In genomic region chr1:200738733-200739498, GRCh38 we compare ENCODE assay signal across 1 cellular context.
TF ChIP-seq lines count a peak whose summit lies in the region.

TSS of gene CAMSAP2 (plus strand) at chr1:200738893. CDS start at chr1:200739828, 935 bp downstream.

TF ChIP-seq in K562, 482 proteins besides CTCF, POLR2A, EP300 and RAD21 (continued from another document and continues in another):
- TF ChIP-seq, protein P1, sequence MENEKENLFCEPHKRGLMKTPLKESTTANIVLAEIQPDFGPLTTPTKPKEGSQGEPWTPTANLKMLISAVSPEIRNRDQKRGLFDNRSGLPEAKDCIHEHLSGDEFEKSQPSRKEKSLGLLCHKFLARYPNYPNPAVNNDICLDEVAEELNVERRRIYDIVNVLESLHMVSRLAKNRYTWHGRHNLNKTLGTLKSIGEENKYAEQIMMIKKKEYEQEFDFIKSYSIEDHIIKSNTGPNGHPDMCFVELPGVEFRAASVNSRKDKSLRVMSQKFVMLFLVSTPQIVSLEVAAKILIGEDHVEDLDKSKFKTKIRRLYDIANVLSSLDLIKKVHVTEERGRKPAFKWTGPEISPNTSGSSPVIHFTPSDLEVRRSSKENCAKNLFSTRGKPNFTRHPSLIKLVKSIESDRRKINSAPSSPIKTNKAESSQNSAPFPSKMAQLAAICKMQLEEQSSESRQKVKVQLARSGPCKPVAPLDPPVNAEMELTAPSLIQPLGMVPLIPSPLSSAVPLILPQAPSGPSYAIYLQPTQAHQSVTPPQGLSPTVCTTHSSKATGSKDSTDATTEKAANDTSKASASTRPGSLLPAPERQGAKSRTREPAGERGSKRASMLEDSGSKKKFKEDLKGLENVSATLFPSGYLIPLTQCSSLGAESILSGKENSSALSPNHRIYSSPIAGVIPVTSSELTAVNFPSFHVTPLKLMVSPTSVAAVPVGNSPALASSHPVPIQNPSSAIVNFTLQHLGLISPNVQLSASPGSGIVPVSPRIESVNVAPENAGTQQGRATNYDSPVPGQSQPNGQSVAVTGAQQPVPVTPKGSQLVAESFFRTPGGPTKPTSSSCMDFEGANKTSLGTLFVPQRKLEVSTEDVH (IDR thresholded peaks at IDR 0.05; ENCODE audit: low read depth, partially characterized antibody), result peak; percentile 20
- TF ChIP-seq, protein P2, sequence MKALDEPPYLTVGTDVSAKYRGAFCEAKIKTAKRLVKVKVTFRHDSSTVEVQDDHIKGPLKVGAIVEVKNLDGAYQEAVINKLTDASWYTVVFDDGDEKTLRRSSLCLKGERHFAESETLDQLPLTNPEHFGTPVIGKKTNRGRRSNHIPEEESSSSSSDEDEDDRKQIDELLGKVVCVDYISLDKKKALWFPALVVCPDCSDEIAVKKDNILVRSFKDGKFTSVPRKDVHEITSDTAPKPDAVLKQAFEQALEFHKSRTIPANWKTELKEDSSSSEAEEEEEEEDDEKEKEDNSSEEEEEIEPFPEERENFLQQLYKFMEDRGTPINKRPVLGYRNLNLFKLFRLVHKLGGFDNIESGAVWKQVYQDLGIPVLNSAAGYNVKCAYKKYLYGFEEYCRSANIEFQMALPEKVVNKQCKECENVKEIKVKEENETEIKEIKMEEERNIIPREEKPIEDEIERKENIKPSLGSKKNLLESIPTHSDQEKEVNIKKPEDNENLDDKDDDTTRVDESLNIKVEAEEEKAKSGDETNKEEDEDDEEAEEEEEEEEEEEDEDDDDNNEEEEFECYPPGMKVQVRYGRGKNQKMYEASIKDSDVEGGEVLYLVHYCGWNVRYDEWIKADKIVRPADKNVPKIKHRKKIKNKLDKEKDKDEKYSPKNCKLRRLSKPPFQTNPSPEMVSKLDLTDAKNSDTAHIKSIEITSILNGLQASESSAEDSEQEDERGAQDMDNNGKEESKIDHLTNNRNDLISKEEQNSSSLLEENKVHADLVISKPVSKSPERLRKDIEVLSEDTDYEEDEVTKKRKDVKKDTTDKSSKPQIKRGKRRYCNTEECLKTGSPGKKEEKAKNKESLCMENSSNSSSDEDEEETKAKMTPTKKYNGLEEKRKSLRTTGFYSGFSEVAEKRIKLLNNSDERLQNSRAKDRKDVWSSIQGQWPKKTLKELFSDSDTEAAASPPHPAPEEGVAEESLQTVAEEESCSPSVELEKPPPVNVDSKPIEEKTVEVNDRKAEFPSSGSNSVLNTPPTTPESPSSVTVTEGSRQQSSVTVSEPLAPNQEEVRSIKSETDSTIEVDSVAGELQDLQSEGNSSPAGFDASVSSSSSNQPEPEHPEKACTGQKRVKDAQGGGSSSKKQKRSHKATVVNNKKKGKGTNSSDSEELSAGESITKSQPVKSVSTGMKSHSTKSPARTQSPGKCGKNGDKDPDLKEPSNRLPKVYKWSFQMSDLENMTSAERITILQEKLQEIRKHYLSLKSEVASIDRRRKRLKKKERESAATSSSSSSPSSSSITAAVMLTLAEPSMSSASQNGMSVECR (CRISPR knock-in tag; IDR thresholded peaks at IDR 0.05), result peak; percentile 66; the same call in 1 of the 2 replicates
- peak; percentile 53; the same call in 1 of the 2 replicates for TF ChIP-seq E2F3 (CRISPR knock-in tag; IDR thresholded peaks at IDR 0.05)
- no peak for TF ChIP-seq ETS2 (tag; IDR thresholded peaks at IDR 0.05; ENCODE audit: borderline replicate concordance, poor library complexity, severe bottlenecking)
- TF ChIP-seq PHF20 (IDR thresholded peaks at IDR 0.05; ENCODE audit: partially characterized antibody), result peak; percentile 43
- no peak for TF ChIP-seq HCFC1 (IDR thresholded peaks at IDR 0.05; ENCODE audit: low read depth, low read length)
- no peak for TF ChIP-seq XRCC5 (IDR thresholded peaks at IDR 0.05; ENCODE audit: low read depth, low read length)
- TF ChIP-seq PHTF2 (CRISPR knock-in tag; IDR thresholded peaks at IDR 0.05), result no peak
- peak; percentile 99 for TF ChIP-seq PHF21A (IDR thresholded peaks at IDR 0.05; ENCODE audit: borderline replicate concordance, low read depth)
- no peak for TF ChIP-seq ZKSCAN3 (CRISPR knock-in tag; IDR thresholded peaks at IDR 0.05)
- no peak for TF ChIP-seq ZNF75A (CRISPR knock-in tag; IDR thresholded peaks at IDR 0.05)
- no peak for TF ChIP-seq KAT8 (IDR thresholded peaks at IDR 0.05; ENCODE audit: low read depth)
- TF ChIP-seq SRSF9 (IDR thresholded peaks at IDR 0.05; ENCODE audit: borderline replicate concordance, low read depth, low read length), result no peak
- peak; percentile 93 for TF ChIP-seq HMG20B (CRISPR knock-in tag; IDR thresholded peaks at IDR 0.05)
- TF ChIP-seq ZNF76 (CRISPR knock-in tag; IDR thresholded peaks at IDR 0.05; ENCODE audit: borderline replicate concordance), result peak; percentile 75; the same call in 1 of the 2 replicates
- TF ChIP-seq TAF15 (IDR thresholded peaks at IDR 0.05; ENCODE audit: low read depth, low read length), result no peak
- TF ChIP-seq ZNF551 (CRISPR knock-in tag; IDR thresholded peaks at IDR 0.05), result no peak
- TF ChIP-seq ZNF23 (CRISPR knock-in tag; IDR thresholded peaks at IDR 0.05), result no peak
- TF ChIP-seq RBBP5 (IDR thresholded peaks at IDR 0.05; ENCODE audit: borderline replicate concordance, insufficient read depth, low read length, poor library complexity, severe bottlenecking), result peak; percentile 68
- peak; percentile 51; the same call in 1 of the 2 replicates for TF ChIP-seq ARID1B (IDR thresholded peaks at IDR 0.05)
- TF ChIP-seq, protein P3, sequence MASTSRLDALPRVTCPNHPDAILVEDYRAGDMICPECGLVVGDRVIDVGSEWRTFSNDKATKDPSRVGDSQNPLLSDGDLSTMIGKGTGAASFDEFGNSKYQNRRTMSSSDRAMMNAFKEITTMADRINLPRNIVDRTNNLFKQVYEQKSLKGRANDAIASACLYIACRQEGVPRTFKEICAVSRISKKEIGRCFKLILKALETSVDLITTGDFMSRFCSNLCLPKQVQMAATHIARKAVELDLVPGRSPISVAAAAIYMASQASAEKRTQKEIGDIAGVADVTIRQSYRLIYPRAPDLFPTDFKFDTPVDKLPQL (IDR thresholded peaks at IDR 0.05; ENCODE audit: extremely low read depth, insufficient read length), result no peak
- no peak for TF ChIP-seq SIN3B (IDR thresholded peaks at IDR 0.05; ENCODE audit: low read depth)
- TF ChIP-seq FIP1L1 (IDR thresholded peaks at IDR 0.05; ENCODE audit: low read depth, low read length, poor library complexity, severe bottlenecking), result peak; percentile 27
- no peak for TF ChIP-seq IRF1 (CRISPR knock-in tag; IDR thresholded peaks at IDR 0.05; ENCODE audit: borderline replicate concordance)
- TF ChIP-seq MCM7 (IDR thresholded peaks at IDR 0.05), result no peak
- TF ChIP-seq SAFB (IDR thresholded peaks at IDR 0.05; ENCODE audit: borderline replicate concordance, low read depth, low read length), result peak; percentile 7; the same call in 1 of the 2 replicates
- TF ChIP-seq, protein P4, sequence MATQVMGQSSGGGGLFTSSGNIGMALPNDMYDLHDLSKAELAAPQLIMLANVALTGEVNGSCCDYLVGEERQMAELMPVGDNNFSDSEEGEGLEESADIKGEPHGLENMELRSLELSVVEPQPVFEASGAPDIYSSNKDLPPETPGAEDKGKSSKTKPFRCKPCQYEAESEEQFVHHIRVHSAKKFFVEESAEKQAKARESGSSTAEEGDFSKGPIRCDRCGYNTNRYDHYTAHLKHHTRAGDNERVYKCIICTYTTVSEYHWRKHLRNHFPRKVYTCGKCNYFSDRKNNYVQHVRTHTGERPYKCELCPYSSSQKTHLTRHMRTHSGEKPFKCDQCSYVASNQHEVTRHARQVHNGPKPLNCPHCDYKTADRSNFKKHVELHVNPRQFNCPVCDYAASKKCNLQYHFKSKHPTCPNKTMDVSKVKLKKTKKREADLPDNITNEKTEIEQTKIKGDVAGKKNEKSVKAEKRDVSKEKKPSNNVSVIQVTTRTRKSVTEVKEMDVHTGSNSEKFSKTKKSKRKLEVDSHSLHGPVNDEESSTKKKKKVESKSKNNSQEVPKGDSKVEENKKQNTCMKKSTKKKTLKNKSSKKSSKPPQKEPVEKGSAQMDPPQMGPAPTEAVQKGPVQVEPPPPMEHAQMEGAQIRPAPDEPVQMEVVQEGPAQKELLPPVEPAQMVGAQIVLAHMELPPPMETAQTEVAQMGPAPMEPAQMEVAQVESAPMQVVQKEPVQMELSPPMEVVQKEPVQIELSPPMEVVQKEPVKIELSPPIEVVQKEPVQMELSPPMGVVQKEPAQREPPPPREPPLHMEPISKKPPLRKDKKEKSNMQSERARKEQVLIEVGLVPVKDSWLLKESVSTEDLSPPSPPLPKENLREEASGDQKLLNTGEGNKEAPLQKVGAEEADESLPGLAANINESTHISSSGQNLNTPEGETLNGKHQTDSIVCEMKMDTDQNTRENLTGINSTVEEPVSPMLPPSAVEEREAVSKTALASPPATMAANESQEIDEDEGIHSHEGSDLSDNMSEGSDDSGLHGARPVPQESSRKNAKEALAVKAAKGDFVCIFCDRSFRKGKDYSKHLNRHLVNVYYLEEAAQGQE (CRISPR knock-in tag; IDR thresholded peaks at IDR 0.05; ENCODE audit: low read depth), result peak; percentile 45; the same call in 1 of the 2 replicates
- TF ChIP-seq KDM1A (IDR thresholded peaks at IDR 0.05), result peak; percentile 92 to 94
- TF ChIP-seq ZNF644 (tag; IDR thresholded peaks at IDR 0.05; ENCODE audit: low read depth), result no peak
- no peak for TF ChIP-seq ZNF561 (CRISPR knock-in tag; conservative IDR thresholded peaks at IDR 0.05)
- TF ChIP-seq TAF7 (tag; IDR thresholded peaks at IDR 0.05), result no peak
- TF ChIP-seq TEAD4 (IDR thresholded peaks at IDR 0.05; ENCODE audit: low read length), result 0 out of 2 replicates have a peak, but pooled peaks have one; percentile 11
- TF ChIP-seq TEAD4 (CRISPR knock-in tag; IDR thresholded peaks at IDR 0.05; ENCODE audit: borderline replicate concordance), result no peak
- TF ChIP-seq, protein P5, sequence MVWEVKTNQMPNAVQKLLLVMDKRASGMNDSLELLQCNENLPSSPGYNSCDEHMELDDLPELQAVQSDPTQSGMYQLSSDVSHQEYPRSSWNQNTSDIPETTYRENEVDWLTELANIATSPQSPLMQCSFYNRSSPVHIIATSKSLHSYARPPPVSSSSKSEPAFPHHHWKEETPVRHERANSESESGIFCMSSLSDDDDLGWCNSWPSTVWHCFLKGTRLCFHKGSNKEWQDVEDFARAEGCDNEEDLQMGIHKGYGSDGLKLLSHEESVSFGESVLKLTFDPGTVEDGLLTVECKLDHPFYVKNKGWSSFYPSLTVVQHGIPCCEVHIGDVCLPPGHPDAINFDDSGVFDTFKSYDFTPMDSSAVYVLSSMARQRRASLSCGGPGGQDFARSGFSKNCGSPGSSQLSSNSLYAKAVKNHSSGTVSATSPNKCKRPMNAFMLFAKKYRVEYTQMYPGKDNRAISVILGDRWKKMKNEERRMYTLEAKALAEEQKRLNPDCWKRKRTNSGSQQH (CRISPR knock-in tag; IDR thresholded peaks at IDR 0.05), result 0 out of 2 replicates have a peak, but pooled peaks have one; percentile 40
- no peak for TF ChIP-seq BRF1 (IDR thresholded peaks at IDR 0.05; ENCODE audit: borderline replicate concordance, extremely low read depth, insufficient read length)
- TF ChIP-seq ZNF140 (CRISPR knock-in tag; IDR thresholded peaks at IDR 0.05), result no peak
- no peak for TF ChIP-seq MIER1 (IDR thresholded peaks at IDR 0.05; ENCODE audit: low read depth)
- TF ChIP-seq ZNF146 (CRISPR knock-in tag; IDR thresholded peaks at IDR 0.05; ENCODE audit: unreplicated experiment), result no peak
- TF ChIP-seq CREM (IDR thresholded peaks at IDR 0.05; ENCODE audit: low read depth), result peak; percentile 41
- TF ChIP-seq, protein P6, sequence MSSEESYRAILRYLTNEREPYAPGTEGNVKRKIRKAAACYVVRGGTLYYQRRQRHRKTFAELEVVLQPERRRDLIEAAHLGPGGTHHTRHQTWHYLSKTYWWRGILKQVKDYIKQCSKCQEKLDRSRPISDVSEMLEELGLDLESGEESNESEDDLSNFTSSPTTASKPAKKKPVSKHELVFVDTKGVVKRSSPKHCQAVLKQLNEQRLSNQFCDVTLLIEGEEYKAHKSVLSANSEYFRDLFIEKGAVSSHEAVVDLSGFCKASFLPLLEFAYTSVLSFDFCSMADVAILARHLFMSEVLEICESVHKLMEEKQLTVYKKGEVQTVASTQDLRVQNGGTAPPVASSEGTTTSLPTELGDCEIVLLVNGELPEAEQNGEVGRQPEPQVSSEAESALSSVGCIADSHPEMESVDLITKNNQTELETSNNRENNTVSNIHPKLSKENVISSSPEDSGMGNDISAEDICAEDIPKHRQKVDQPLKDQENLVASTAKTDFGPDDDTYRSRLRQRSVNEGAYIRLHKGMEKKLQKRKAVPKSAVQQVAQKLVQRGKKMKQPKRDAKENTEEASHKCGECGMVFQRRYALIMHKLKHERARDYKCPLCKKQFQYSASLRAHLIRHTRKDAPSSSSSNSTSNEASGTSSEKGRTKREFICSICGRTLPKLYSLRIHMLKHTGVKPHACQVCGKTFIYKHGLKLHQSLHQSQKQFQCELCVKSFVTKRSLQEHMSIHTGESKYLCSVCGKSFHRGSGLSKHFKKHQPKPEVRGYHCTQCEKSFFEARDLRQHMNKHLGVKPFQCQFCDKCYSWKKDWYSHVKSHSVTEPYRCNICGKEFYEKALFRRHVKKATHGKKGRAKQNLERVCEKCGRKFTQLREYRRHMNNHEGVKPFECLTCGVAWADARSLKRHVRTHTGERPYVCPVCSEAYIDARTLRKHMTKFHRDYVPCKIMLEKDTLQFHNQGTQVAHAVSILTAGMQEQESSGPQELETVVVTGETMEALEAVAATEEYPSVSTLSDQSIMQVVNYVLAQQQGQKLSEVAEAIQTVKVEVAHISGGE (CRISPR knock-in tag; IDR thresholded peaks at IDR 0.05), result 0 out of 6 replicates have a peak, but pooled peaks of 1 of the 3 experiments have one; percentile 25
- no peak for TF ChIP-seq MAFK (IDR thresholded peaks at IDR 0.05; ENCODE audit: low read length)
- TF ChIP-seq HMGN3 (IDR thresholded peaks at IDR 0.05; ENCODE audit: borderline replicate concordance, extremely low read depth, insufficient read length, low read depth, low read length), result peak; percentile 38
- no peak for TF ChIP-seq HEY1 (CRISPR knock-in tag; IDR thresholded peaks at IDR 0.05; ENCODE audit: borderline replicate concordance)
- no peak for TF ChIP-seq PREB (CRISPR knock-in tag; IDR thresholded peaks at IDR 0.05)
- TF ChIP-seq FOXA3 (CRISPR knock-in tag; conservative IDR thresholded peaks at IDR 0.05 in 1 of 2, IDR thresholded peaks at IDR 0.05 in 1 of 2), result no peak
- peak; percentile 85 for TF ChIP-seq CXXC5 (CRISPR knock-in tag; IDR thresholded peaks at IDR 0.05)
